8 cellular contexts compared by ENCODE assay signal in genomic region chr2:20449501-20450200, GRCh38. TPM values are rescaled to one million over a fixed set of nuclear protein-coding genes. Genes with fewer than 3 reads are reported as not detected.
A peak's percentile ranks its signal among the peaks of the same experiment; 100 is the strongest.
DNase-seq lines count a peak whose midpoint lies in the region; ATAC-seq lines count a peak whose summit lies in the region.

No MANE protein-coding gene starts in this region.

- peaks cover 35% of the 10 kb centered on the region for H3K4me1 Mint-ChIP-seq in dendritic cell treated with granulocyte-macrophage colony-stimulating factor and Interleukin-4, amounts not matched to agents 40 ng/mL and 50 ng/mL, for 4 days (ENCODE audit: low read depth)

- peaks cover 29% of the 10 kb centered on the region for H3K36me3 Mint-ChIP-seq in dendritic cell treated with granulocyte-macrophage colony-stimulating factor and Interleukin-4, amounts not matched to agents 40 ng/mL and 50 ng/mL, for 4 days (ENCODE audit: low read depth)

- peaks cover 20% of the 10 kb centered on the region for H3K27me3 Mint-ChIP-seq in dendritic cell treated with granulocyte-macrophage colony-stimulating factor and Interleukin-4, amounts not matched to agents 40 ng/mL and 50 ng/mL, for 4 days

- H3K27ac ChIP-seq in right cardiac atrium (ENCODE audit: low read length) = peak overlapping the region; percentile 96
- H3K27ac ChIP-seq in muscle layer of colon (ENCODE audit: low read depth, low read length) = peak overlapping the region; percentile 98
- H3K27ac ChIP-seq in aorta (ENCODE audit: low read depth in 1 of 2, low read length in 2 of 2) = peak overlapping the region; percentile 78 to 91

- H3K9me3 ChIP-seq in right cardiac atrium (ENCODE audit: control insufficient read depth, low read length) = no peaks in the 10 kb centered on the region
- no peaks in the 10 kb centered on the region for H3K9me3 ChIP-seq in muscle layer of colon (ENCODE audit: low read length)
- H3K9me3 ChIP-seq in aorta (ENCODE audit: control insufficient read depth, low read length) = no peaks in the 10 kb centered on the region

- no peaks in the 10 kb centered on the region for H3K9me3 Mint-ChIP-seq in dendritic cell treated with granulocyte-macrophage colony-stimulating factor and Interleukin-4, amounts not matched to agents 40 ng/mL and 50 ng/mL, for 4 days

- ATAC-seq in right cardiac atrium (no peak), Right ventricle myocardium inferior (no peak), aorta (ENCODE audit: low FRiP score) (no peak), GM21423 (IDR thresholded peaks at IDR 0.05; ENCODE audit: unreplicated experiment) (no peak), sciatic nerve (no peak), HG02852 (IDR thresholded peaks at IDR 0.05; ENCODE audit: unreplicated experiment) (no peak)

- peak overlapping the region; percentile 72 for H3K4me3 ChIP-seq in right cardiac atrium (ENCODE audit: low read length)
- H3K4me3 ChIP-seq in muscle layer of colon (ENCODE audit: low read depth in 1 of 2, low read length in 2 of 2) = peak overlapping the region; percentile 98 to 100
- H3K4me3 ChIP-seq in aorta (ENCODE audit: low read length in 2 of 2) = peak overlapping the region; percentile 73 to 81

- peak overlapping the region; percentile 99 for H3K9ac ChIP-seq in muscle layer of colon (ENCODE audit: low read length)

- H3K4me3 Mint-ChIP-seq in dendritic cell treated with granulocyte-macrophage colony-stimulating factor and Interleukin-4, amounts not matched to agents 40 ng/mL and 50 ng/mL, for 4 days = peak overlapping the region; percentile 32

- DNase-seq in right cardiac atrium = no peak
- no peak for DNase-seq in Right ventricle myocardium inferior (ENCODE audit: missing footprints)
- no peak for DNase-seq in aorta
- DNase-seq in sciatic nerve (ENCODE audit: low spot score) = no peak

- WGBS in right cardiac atrium = 10% methylated on average over 7 of the region's 7 CpGs
- WGBS in aorta, 2 donors = 4 to 7% methylated on average over 7 of the region's 7 CpGs

- no peak overlapping the region for H3K27ac Mint-ChIP-seq in dendritic cell treated with granulocyte-macrophage colony-stimulating factor and Interleukin-4, amounts not matched to agents 40 ng/mL and 50 ng/mL, for 4 days

- H3K4me1 ChIP-seq in right cardiac atrium (ENCODE audit: control insufficient read depth, insufficient read depth, low read length) = peaks cover 5% of the 10 kb centered on the region
- peaks cover 44% of the 10 kb centered on the region for H3K4me1 ChIP-seq in muscle layer of colon (ENCODE audit: insufficient read depth, low read length)
- no peaks in the 10 kb centered on the region for H3K4me1 ChIP-seq in aorta (ENCODE audit: control insufficient read depth in 1 of 2, insufficient read depth in 2 of 2, low read length in 2 of 2)

- no peaks in the 10 kb centered on the region for H3K27me3 ChIP-seq in right cardiac atrium (ENCODE audit: control insufficient read depth, insufficient read depth)
- H3K27me3 ChIP-seq in muscle layer of colon (ENCODE audit: control insufficient read depth in 1 of 2, insufficient read depth in 2 of 2, low read length in 2 of 2) = no peaks in the 10 kb centered on the region
- no peaks in the 10 kb centered on the region for H3K27me3 ChIP-seq in aorta (ENCODE audit: control insufficient read depth in 1 of 2, insufficient read depth in 2 of 2, low read length in 1 of 2)

- H3K36me3 ChIP-seq in muscle layer of colon (ENCODE audit: insufficient read depth, low read length) (peaks cover 27% of the 10 kb centered on the region), aorta (ENCODE audit: control insufficient read depth in 1 of 2, insufficient read depth in 2 of 2, low read length in 1 of 2) (no peaks in the 10 kb centered on the region)

- intact Hi-C loops in right cardiac atrium (cut with DNase I) = loop anchor here (5.0 kb wide), 4 partner anchors 73 to 188 kb away; no protein-coding TSS in a partner anchor
- intact Hi-C loops in Right ventricle myocardium inferior (cut with DNase I) = loop anchor here (2.0 to 5.0 kb wide), 3 partner anchors 73 to 169 kb away; no protein-coding TSS in a partner anchor
- intact Hi-C loops in dendritic cell treated with granulocyte-macrophage colony-stimulating factor and Interleukin-4, amounts not matched to agents 40 ng/mL and 50 ng/mL, for 4 days (cut with micrococcal nuclease) = no loop called here
- intact Hi-C loops in aorta (cut with DNase I) = loop anchor here (5.0 kb wide), 3 partner anchors 37 to 168 kb away; no protein-coding TSS in a partner anchor
- intact Hi-C loops in sciatic nerve (cut with DNase I) = no loop called here

RNA-seq across cellular contexts. Expression of gene RHOB, which starts 2.8 kb away (rescaled TPM):
- 100 to 1,000 TPM; 141 to 365 (median 217) TPM for total RNA-seq in right cardiac atrium
- 315 TPM for polyA plus RNA-seq in right cardiac atrium
- 208 TPM for total RNA-seq in Right ventricle myocardium inferior
- 1,000 to 10,000 TPM in 1 of 2 donors, 100 to 1,000 TPM in 1; 271 to 1,049 TPM for total RNA-seq in aorta
- polyA plus RNA-seq in aorta = 100 to 1,000 TPM; 150 to 580 TPM
- 236 TPM for total RNA-seq in sciatic nerve

Comparison
In these comparisons a context has a peak if more than half of its experiments do, and no peak if none do; other contexts are left out.
1. intact Hi-C loops: an anchor here in right cardiac atrium (5.0 kb wide), Right ventricle myocardium inferior (2.0 to 5.0 kb wide) and aorta (5.0 kb wide); none called in dendritic cell treated with granulocyte-macrophage colony-stimulating factor and Interleukin-4, amounts not matched to agents 40 ng/mL and 50 ng/mL, for 4 days and sciatic nerve.